ENCODE assay signal across 10 cellular contexts in the genomic region with DNA sequence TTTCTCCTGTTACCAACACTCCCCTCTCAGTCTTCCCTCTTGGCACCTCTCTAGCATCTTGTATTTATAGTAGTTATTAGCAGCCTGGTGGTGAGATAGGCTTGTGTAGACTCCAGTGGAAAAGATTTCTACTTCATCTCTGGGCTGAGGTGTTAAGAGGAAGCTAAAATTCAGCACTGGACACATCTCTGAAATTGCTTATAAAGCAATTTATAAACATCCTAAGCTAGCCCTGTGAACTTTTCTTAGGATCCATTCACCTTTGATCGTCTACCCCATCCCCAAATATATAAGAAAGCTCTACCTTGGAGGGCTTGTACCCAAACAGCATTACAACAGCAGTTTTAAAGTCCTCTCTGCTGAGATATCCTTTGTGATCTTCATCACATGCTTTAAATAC. TPM values are rescaled to one million over a fixed set of nuclear protein-coding genes. Genes with fewer than 3 reads are reported as not detected.
DNase-seq lines count a peak whose midpoint lies in the region; ATAC-seq, FAIRE-seq and TF ChIP-seq lines count a peak whose summit lies in the region.
"Had no signal": no experiment of that assay in that cellular context is flagged by ENCODE, and none has a peak within 500 bp of the region (broad histone marks: within the 10 kb centered on the region; RNA-seq: fewer than 3 reads in every experiment).

No MANE protein-coding gene starts in this region.

- no peak overlapping the region for H2AK5ac ChIP-seq in IMR-90 (ENCODE audit: low read depth, low read length)

- no peak overlapping the region for H2BK5ac ChIP-seq in IMR-90 (ENCODE audit: low read depth, low read length, poor library complexity, severe bottlenecking)

- peaks cover 0 to under 1% (median 0%) of the 10 kb centered on the region in 8 donors for H3K9me3 Mint-ChIP-seq in CD4-positive, alpha-beta memory T cell
- H3K9me3 Mint-ChIP-seq in astrocyte (ENCODE audit: unreplicated experiment) = no peaks in the 10 kb centered on the region
- peaks cover 0 to 3% (median under 1%) of the 10 kb centered on the region in 7 donors for H3K9me3 Mint-ChIP-seq in naive B cell

- H2BK120ac ChIP-seq in IMR-90 (ENCODE audit: low read depth, low read length) = no peak overlapping the region

- H3K4me2 ChIP-seq in IMR-90 (ENCODE audit: low read depth, low read length) = no peak overlapping the region
- peak overlapping the region; percentile 91 for H3K4me2 ChIP-seq in astrocyte (ENCODE audit: low read length)

- H3K56ac ChIP-seq in IMR-90 (ENCODE audit: extremely low read depth, insufficient read depth, low read length) = no peak overlapping the region

- H3K23ac ChIP-seq in IMR-90 (ENCODE audit: low read depth, low read length) = no peak overlapping the region

- peak overlapping the region in 3 of 7 donors; percentile 10 to 19 (median 12) for H3K27ac Mint-ChIP-seq in CD4-positive, alpha-beta memory T cell
- H3K27ac Mint-ChIP-seq in astrocyte (ENCODE audit: unreplicated experiment) (no peak overlapping the region), naive B cell (peak overlapping the region in 1 of 6 donors; percentile 97)

- CTCF ChIA-PET in CD4-positive, alpha-beta memory T cell (lab: Charles Lee; ENCODE audit: partially characterized antibody) = interaction anchor here (1.6 to 5.0 kb wide), 3 partner anchors 16 to 22 kb away, joined by 4 to 34 read pairs (median 29); no protein-coding TSS in a partner anchor
- CTCF ChIA-PET in IMR-90 (lab: Yijun Ruan, JAX) = interaction anchor here (1.5 kb wide), 1 partner anchor 14 kb away, joined by 9 read pairs; no protein-coding TSS in a partner anchor

- H2AFZ ChIP-seq in IMR-90 (replicated peaks; ENCODE audit: low read length, poor library complexity) = no peak overlapping the region
- no peak overlapping the region for H2AFZ ChIP-seq in astrocyte (ENCODE audit: low read depth, low read length)

- no peak overlapping the region for H3K4ac ChIP-seq in IMR-90 (ENCODE audit: low read depth, low read length)

- H3K4me3 ChIP-seq in CD4-positive, alpha-beta memory T cell (ENCODE audit: low read length in 2 of 2) = no peak overlapping the region
- H3K4me3 ChIP-seq in IMR-90 (ENCODE audit: insufficient read depth, low read depth, low read length) (no peak overlapping the region), astrocyte (ENCODE audit: insufficient read depth, low read depth, low read length) (peak overlapping the region; percentile 88)

- no peak overlapping the region for H2BK15ac ChIP-seq in IMR-90 (ENCODE audit: low read depth, low read length)

- no peak for TF ChIP-seq POLR2A in IMR-90 (IDR thresholded peaks at IDR 0.05; ENCODE audit: low read depth, low read length)

- POLR2A ChIA-PET in CD4-positive, alpha-beta memory T cell (lab: Charles Lee; ENCODE audit: partially characterized antibody) = no interaction called here
- POLR2A ChIA-PET in IMR-90 (lab: Charles Lee; ENCODE audit: unreplicated experiment) = no interaction called here

- no peak for FAIRE-seq in astrocyte (lab: Jason Lieb, UNC)

- no peak overlapping the region for H4K8ac ChIP-seq in IMR-90 (ENCODE audit: low read depth in 2 of 2, low read length in 2 of 2)

- no peak for DNase-seq in CD4-positive, alpha-beta memory T cell
- no peak for DNase-seq in IMR-90
- no peak for DNase-seq in astrocyte (ENCODE audit: low read depth)
- DNase-seq in naive B cell = no peak
- DNase-seq: activated CD8-positive, alpha-beta memory T cell treated with anti-CD3 and anti-CD28 coated beads, Interleukin-2, amount 50 U/mL, for 4 hours; mucosa of descending colon had no signal

- no peak for TF ChIP-seq RAD21 in IMR-90 (IDR thresholded peaks at IDR 0.05; ENCODE audit: low read length)

- H3K9me3 ChIP-seq in CD4-positive, alpha-beta memory T cell (ENCODE audit: control insufficient read depth in 1 of 2, low read length in 2 of 2) = no peaks in the 10 kb centered on the region
- H3K9me3 ChIP-seq in IMR-90 (ENCODE audit: control insufficient read depth, insufficient read depth, low read length) (no peaks in the 10 kb centered on the region), astrocyte (ENCODE audit: insufficient read depth, low read depth, low read length) (no peaks in the 10 kb centered on the region)
- H3K9me3 ChIP-seq: mucosa of descending colon had no signal

- peaks cover 14 to 21% of the 10 kb centered on the region in 2 donors for H3K36me3 Mint-ChIP-seq in CD4-positive, alpha-beta memory T cell
- H3K36me3 Mint-ChIP-seq in astrocyte (ENCODE audit: low read depth, unreplicated experiment) (peaks cover 1% of the 10 kb centered on the region), naive B cell (peaks cover 4 to 15% of the 10 kb centered on the region in 2 donors)

- H2BK20ac ChIP-seq in IMR-90 (ENCODE audit: low read depth, low read length) = no peak overlapping the region

- H3K79me1 ChIP-seq in IMR-90 (ENCODE audit: low read depth in 1 of 2, low read length in 2 of 2) = peaks cover 14 to 29% of the 10 kb centered on the region in 2 experiments

- H3K14ac ChIP-seq in IMR-90 (replicated peaks; ENCODE audit: low read depth, low read length) = no peak overlapping the region

- peaks cover 21% of the 10 kb centered on the region for H3K79me2 ChIP-seq in astrocyte (ENCODE audit: insufficient read depth, low read length)

- no peak for TF ChIP-seq CTCF in IMR-90 (conservative IDR thresholded peaks at IDR 0.05; ENCODE audit: low read depth, low read length)
- no peak for TF ChIP-seq CTCF in astrocyte (IDR thresholded peaks at IDR 0.05; ENCODE audit: insufficient read depth, low read depth, low read length)

- no peaks in the 10 kb centered on the region for H3K27me3 Mint-ChIP-seq in CD4-positive, alpha-beta memory T cell
- H3K27me3 Mint-ChIP-seq in astrocyte (ENCODE audit: low read depth, unreplicated experiment) (no peaks in the 10 kb centered on the region), naive B cell (no peaks in the 10 kb centered on the region)

- no peaks in the 10 kb centered on the region for H3K27me3 ChIP-seq in CD4-positive, alpha-beta memory T cell (ENCODE audit: insufficient read depth, low read length)
- H3K27me3 ChIP-seq in IMR-90 (ENCODE audit: control insufficient read depth, insufficient read depth, low read length) = no peaks in the 10 kb centered on the region
- H3K27me3 ChIP-seq in astrocyte (ENCODE audit: insufficient read depth, low read length) = no peaks in the 10 kb centered on the region

- H4K5ac ChIP-seq in IMR-90 (ENCODE audit: low read depth, low read length) = no peak overlapping the region

- H3K4me1 Mint-ChIP-seq in CD4-positive, alpha-beta memory T cell = peaks cover 25 to 43% (median 34%) of the 10 kb centered on the region in 4 donors
- H3K4me1 Mint-ChIP-seq in astrocyte (ENCODE audit: low read depth, unreplicated experiment) (peaks cover 12% of the 10 kb centered on the region), naive B cell (peaks cover 32 to 45% (median 45%) of the 10 kb centered on the region in 3 donors)

- H3K36me3 ChIP-seq in CD4-positive, alpha-beta memory T cell (ENCODE audit: insufficient read depth, low read length) = peaks cover 4% of the 10 kb centered on the region
- H3K36me3 ChIP-seq in IMR-90 (ENCODE audit: control insufficient read depth, insufficient read depth, low read length) = peaks cover 6% of the 10 kb centered on the region
- H3K36me3 ChIP-seq in astrocyte (ENCODE audit: insufficient read depth, low read length) = peaks cover under 1% of the 10 kb centered on the region

- in situ Hi-C loops in IMR-90 (cut with MboI; ENCODE audit: low sequenced_read_pairs) = no loop called here

- 0 out of 2 replicates have a peak, but pooled peaks cover 6% of the 10 kb centered on the region for H3K9me1 ChIP-seq in IMR-90 (ENCODE audit: insufficient read depth, low read length)

- H3K9ac ChIP-seq in IMR-90 (ENCODE audit: low read depth, low read length) = no peak overlapping the region
- peak overlapping the region; percentile 97 for H3K9ac ChIP-seq in astrocyte (ENCODE audit: low read length)

- no peak overlapping the region for H4K91ac ChIP-seq in IMR-90 (ENCODE audit: insufficient read depth, low read depth, low read length)

- H3K18ac ChIP-seq in IMR-90 (ENCODE audit: low read depth, low read length) = no peak overlapping the region

- intact Hi-C loops in CD4-positive, alpha-beta memory T cell (cut with micrococcal nuclease) = loop anchor here (1.0 to 10.0 kb wide), 7 partner anchors 429 to 1399 kb away; partner anchors contain the start of genes CALM1, EML5, PTPN21 and TTC8
- intact Hi-C loops in IMR-90 (cut with micrococcal nuclease) = loop anchor here (1.0 kb wide), 1 partner anchor 913 kb away; no protein-coding TSS in a partner anchor

- H4K20me1 ChIP-seq in IMR-90 (ENCODE audit: insufficient read depth, low read length) (no peaks in the 10 kb centered on the region), astrocyte (ENCODE audit: insufficient read depth, low read length) (no peaks in the 10 kb centered on the region)

- no CpG with 5 or more reads among the region's 1 CpG for WGBS in IMR-90 (ENCODE audit: extremely low coverage in 2 of 2, insufficient read length in 1 of 2), 2 experiments

- peak overlapping the region; percentile 31 to 98 (median 97) for H3K4me3 Mint-ChIP-seq in CD4-positive, alpha-beta memory T cell
- H3K4me3 Mint-ChIP-seq in astrocyte (ENCODE audit: unreplicated experiment) (peak overlapping the region; percentile 95), naive B cell (peak overlapping the region; percentile 90 to 99 (median 98))

- peaks cover 24% of the 10 kb centered on the region for H3K4me1 ChIP-seq in CD4-positive, alpha-beta memory T cell (ENCODE audit: insufficient read depth, low read length)
- H3K4me1 ChIP-seq in IMR-90 (ENCODE audit: control insufficient read depth, insufficient read depth, low read length) = peaks cover 3% of the 10 kb centered on the region; the same call in 1 of the 2 replicates
- peaks cover 28% of the 10 kb centered on the region for H3K4me1 ChIP-seq in astrocyte (ENCODE audit: insufficient read depth, low read length)

- ATAC-seq in IMR-90 (ENCODE audit: low read depth) (no peak), naive B cell (ENCODE audit: low read depth in 2 of 2) (no peak), GM18873 (IDR thresholded peaks at IDR 0.05; ENCODE audit: low FRiP score, unreplicated experiment) (no peak), GM19452 (IDR thresholded peaks at IDR 0.05; ENCODE audit: unreplicated experiment) (no peak), GM21717 (IDR thresholded peaks at IDR 0.05; ENCODE audit: unreplicated experiment) (no peak), HG03025 (IDR thresholded peaks at IDR 0.05; ENCODE audit: low FRiP score, unreplicated experiment) (no peak)

- no peak overlapping the region for H3K27ac ChIP-seq in CD4-positive, alpha-beta memory T cell (ENCODE audit: low read depth, low read length)
- no peak overlapping the region for H3K27ac ChIP-seq in IMR-90 (ENCODE audit: insufficient read depth, low read length)
- H3K27ac ChIP-seq in astrocyte (ENCODE audit: low read depth, low read length) = no peak overlapping the region

- dilution Hi-C loops in IMR-90 (cut with HindIII; ENCODE audit: low sequenced_read_pairs, unreplicated experiment) = no loop called here

- no TSS peak for BruUV-seq in IMR-90 (replicated peaks; lab: Mats Ljungman, UMichigan)

- H2AK9ac ChIP-seq in IMR-90 (replicated peaks; ENCODE audit: low read depth, low read length, poor library complexity) = no peak overlapping the region

RNA-seq across cellular contexts. Expression of gene EFCAB11, which starts 0.9 kb away (rescaled TPM):
- 1 to 10 TPM; 1.3 to 2.5 TPM for total RNA-seq in CD4-positive, alpha-beta memory T cell
- polyA plus RNA-seq in CD4-positive, alpha-beta memory T cell = 1 to 10 TPM in 1 of 2 donors, under 1 TPM in 1; 0.36 to 2.6 TPM
- 2.2 and 6.1 TPM in 2 replicates for total RNA-seq in IMR-90 (2012; rRNA removed)
- 4.9 and 5.3 TPM in 2 replicates for polyA plus RNA-seq in IMR-90 (2012; rRNA removed)
- 0.58 and 1.8 TPM in 2 replicates for polyA plus RNA-seq in IMR-90 (2012; cell fraction: cytosol; rRNA removed)
- 0.21 and 1.6 TPM in 2 replicates for polyA plus RNA-seq in IMR-90 (2012; cell fraction: nucleus; rRNA removed; ENCODE audit: low replicate concordance)
- total RNA-seq in astrocyte = 7.5 and 7.6 TPM in 2 replicates
- polyA plus RNA-seq in naive B cell (ENCODE audit: low read depth in 6 of 6) = 10 to 100 TPM in 2 of 6 donors, 1 to 10 TPM in 4; 3.7 to 13.1 (median 7.4) TPM

RNA-seq across cellular contexts. Expression of gene TDP1, which starts 2.1 kb away (rescaled TPM):
- 10 to 100 TPM; 54.0 to 58.9 TPM for total RNA-seq in CD4-positive, alpha-beta memory T cell
- 10 to 100 TPM; 40.9 to 42.2 TPM for polyA plus RNA-seq in CD4-positive, alpha-beta memory T cell
- 39.2 and 53.1 TPM in 2 replicates for total RNA-seq in IMR-90 (2012; rRNA removed)
- polyA plus RNA-seq in IMR-90 (2012; rRNA removed) = 21.6 and 23.3 TPM in 2 replicates
- polyA plus RNA-seq in IMR-90 (2012; cell fraction: cytosol; rRNA removed) = 9.7 and 13.0 TPM in 2 replicates
- 7.1 and 28.5 TPM in 2 replicates for polyA plus RNA-seq in IMR-90 (2012; cell fraction: nucleus; rRNA removed; ENCODE audit: low replicate concordance)
- total RNA-seq in astrocyte = 16.7 and 17.0 TPM in 2 replicates
- polyA plus RNA-seq in naive B cell (ENCODE audit: low read depth in 6 of 6) = 10 to 100 TPM; 22.0 to 37.1 (median 32.3) TPM
